Comparison of ENCODE assay signal across 8 cellular contexts in genomic region chr15:64010719-64011118, GRCh38. TPM values are rescaled to one million over a fixed set of nuclear protein-coding genes. Genes with fewer than 3 reads are reported as not detected.
DNase-seq lines count a peak whose midpoint lies in the region; ATAC-seq and TF ChIP-seq lines count a peak whose summit lies in the region.

No MANE protein-coding gene starts in this region.

- intact Hi-C loops in heart left ventricle (cut with DNase I) = no loop called here

- no peaks in the 10 kb centered on the region for H3K27me3 ChIP-seq in heart left ventricle

- peak in 4 of 12 donors; percentile 6 to 21 (median 15) for TF ChIP-seq CTCF in heart left ventricle (IDR thresholded peaks at IDR 0.05)
- no peak for TF ChIP-seq CTCF in coronary artery (IDR thresholded peaks at IDR 0.05)

- H3K27ac ChIP-seq in heart left ventricle = peak overlapping the region in 11 of 12 donors; percentile 23 to 79 (median 65)
- H3K27ac ChIP-seq in coronary artery = no peak overlapping the region

- H3K36me3 ChIP-seq in heart left ventricle = no peaks in the 10 kb centered on the region

- DNase-seq in A172 (ENCODE audit: low spot score) (peak; percentile 93), OCI-M1 (lab: John Stamatoyannopoulos, UW) (peak; percentile 94), activated T-helper 1 cell treated with Interleukin-2 at 50 U/mL for 16 hours (ENCODE audit: low read depth) (peak; percentile 75), heart left ventricle (peak; percentile 66 to 76 (median 72)), coronary artery (ENCODE audit: low spot score) (no peak)
- DNase-seq in stimulated activated CD4-positive, alpha-beta T cell treated with anti-CD3 and anti-CD28 coated beads, Interleukin-4, amount 100 ng/mL, for 48 hours (ENCODE audit: low read depth in 2 of 2) = peak; percentile 64 to 80

- no peak for TF ChIP-seq POLR2A in heart left ventricle (IDR thresholded peaks at IDR 0.05)

- H3K4me1 ChIP-seq in heart left ventricle = peaks cover 5 to 71% (median 42%) of the 10 kb centered on the region in 12 donors

- WGBS in heart left ventricle, 4 donors = 34 to 59% (median 43%) methylated on average over 3 of the region's 3 CpGs

- ATAC-seq in GM18861 (IDR thresholded peaks at IDR 0.05; ENCODE audit: unreplicated experiment) = peak; percentile 86
- peak; percentile 79 for ATAC-seq in HG03103 (IDR thresholded peaks at IDR 0.05; ENCODE audit: low read depth, unreplicated experiment)
- peak; percentile 74 to 84 (median 76) for ATAC-seq in heart left ventricle

- H3K4me3 ChIP-seq in heart left ventricle (no peak overlapping the region), coronary artery (no peak overlapping the region)

- no peaks in the 10 kb centered on the region for H3K9me3 ChIP-seq in heart left ventricle

RNA-seq across cellular contexts. Expression of gene DAPK2, which starts 35.6 kb away (rescaled TPM):
- total RNA-seq in A172 (2014; rRNA removed; shearing (Covaris generic)) = 1.5 and 3.2 TPM in 2 replicates
- total RNA-seq in heart left ventricle = 10 to 100 TPM; 20.4 to 56.2 (median 26.4) TPM
- 10 to 100 TPM; 24.6 to 30.9 TPM for polyA plus RNA-seq in heart left ventricle

Comparison
In these comparisons a context has a peak if more than half of its experiments do, and no peak if none do; other contexts are left out.
1. H3K27ac ChIP-seq: peak in heart left ventricle (11 of 12); none in coronary artery (0 of 2).
2. Peak in every context shown above with its lines, with median percentiles within 50 percentile points of each other: ATAC-seq.